ENCODE assay signal across 14 cellular contexts in genomic region chr3:82978368-82978767, GRCh38.
DNase-seq lines count a peak whose midpoint lies in the region; ATAC-seq and TF ChIP-seq lines count a peak whose summit lies in the region.
"Had no signal": no experiment of that assay in that cellular context is flagged by ENCODE, and none has a peak within 500 bp of the region (broad histone marks: within the 10 kb centered on the region; RNA-seq: fewer than 3 reads in every experiment).

No MANE protein-coding gene starts in this region.

- no peaks in the 10 kb centered on the region for H3K79me2 ChIP-seq in DND-41 (ENCODE audit: insufficient read depth, low read length)

- H3K4me3 ChIP-seq in A673 (ENCODE audit: low read depth, low read length, poor library complexity, severe bottlenecking) (no peak overlapping the region), DND-41 (ENCODE audit: low read depth in 1 of 2, low read length in 2 of 2) (no peak overlapping the region), SK-N-MC (peak overlapping the region; percentile 54)

- DNase-seq in A673 (ENCODE audit: low spot score) (peak; percentile 4), DND-41 (peak; percentile 39), SK-N-MC (ENCODE audit: low read depth, low spot score) (peak; percentile 57), left kidney (ENCODE audit: low read depth, low spot score) (peak; percentile 10), OCI-M2 (lab: John Stamatoyannopoulos, UW; ENCODE audit: unreplicated experiment) (no peak), NCI-H1092 (lab: John Stamatoyannopoulos, UW) (no peak), retina (no peak)
- DNase-seq: COR-L47, KBM-7, NCI-H146, NCI-H2081 treated with DMSO at 0.1 percent for 48 hours, SK-N-SH, T-cell had no signal

- TF ChIP-seq CTCF in A673 (conservative IDR thresholded peaks at IDR 0.05; ENCODE audit: low read depth, low read length) (no peak), DND-41 (IDR thresholded peaks at IDR 0.05; ENCODE audit: borderline replicate concordance, extremely low read depth, low read length, poor library complexity, severe bottlenecking) (no peak)

- H3K36me3 ChIP-seq in A673 (ENCODE audit: insufficient read depth, low read length, poor library complexity, severe bottlenecking): no peaks in the 10 kb centered on the region
- no peaks in the 10 kb centered on the region for H3K36me3 ChIP-seq in DND-41 (ENCODE audit: insufficient read depth, low read length)
- no peaks in the 10 kb centered on the region for H3K36me3 ChIP-seq in SK-N-MC (ENCODE audit: insufficient read depth, low read length)

- intact Hi-C loops in A673 (cut with micrococcal nuclease; ENCODE audit: unreplicated experiment): no loop called here

- H2AFZ ChIP-seq in DND-41 (ENCODE audit: low read depth, low read length): peak overlapping the region; percentile 59

- no peak overlapping the region for H3K27ac ChIP-seq in A673 (ENCODE audit: low read depth, low read length, poor library complexity, severe bottlenecking)
- H3K27ac ChIP-seq in DND-41 (ENCODE audit: low read length): peak overlapping the region; percentile 60
- H3K27ac ChIP-seq in SK-N-MC: peak overlapping the region; percentile 65

- no peaks in the 10 kb centered on the region for H3K4me1 ChIP-seq in A673 (ENCODE audit: insufficient read depth, low read length, poor library complexity, severe bottlenecking)
- peaks cover 16% of the 10 kb centered on the region for H3K4me1 ChIP-seq in DND-41 (ENCODE audit: insufficient read depth, low read length)

- peak; percentile 80 for ATAC-seq in DND-41 (ENCODE audit: insufficient read depth, low read depth)
- ATAC-seq: Panc1, T-cell had no signal

- CTCF ChIA-PET in A673 (lab: Charles Lee): no interaction called here

- H3K9ac ChIP-seq in DND-41 (ENCODE audit: low read depth, low read length) (no peak overlapping the region), SK-N-MC (ENCODE audit: insufficient read length) (peak overlapping the region; percentile 26)
- H3K9ac ChIP-seq: SK-N-SH had no signal

- no peaks in the 10 kb centered on the region for H4K20me1 ChIP-seq in DND-41 (ENCODE audit: insufficient read depth, low read length)

- peak overlapping the region; percentile 27 for H3K4me2 ChIP-seq in DND-41 (ENCODE audit: insufficient read depth, low read length)
- H3K4me2 ChIP-seq: SK-N-SH had no signal

- H3K9me3 ChIP-seq in A673 (ENCODE audit: low read depth, low read length, poor library complexity, severe bottlenecking): peaks cover 3% of the 10 kb centered on the region
- no peaks in the 10 kb centered on the region for H3K9me3 ChIP-seq in DND-41 (ENCODE audit: insufficient read depth, low read length, severe bottlenecking)
- H3K9me3 ChIP-seq in SK-N-MC (ENCODE audit: low read depth, low read length): no peaks in the 10 kb centered on the region
- H3K9me3 ChIP-seq: SK-N-SH had no signal

- no TSS peak for BruUV-seq in A673 (replicated peaks; lab: Mats Ljungman, UMichigan)

- POLR2A ChIA-PET in A673 (lab: Charles Lee; ENCODE audit: low non-redundant PET): no interaction called here

- H3K27me3 ChIP-seq in A673 (replicated peaks; ENCODE audit: insufficient read depth, low read depth, low read length, poor library complexity): no peaks in the 10 kb centered on the region
- H3K27me3 ChIP-seq in DND-41 (ENCODE audit: insufficient read depth, low read length, poor library complexity): no peaks in the 10 kb centered on the region

Comparison
In these comparisons a context has a peak if more than half of its experiments do, and no peak if none do; other contexts are left out.
1. DNase-seq: peak in A673 (single experiment), DND-41 (single experiment), SK-N-MC (single experiment) and left kidney (single experiment); none in OCI-M2 (single experiment), NCI-H1092 (single experiment) and retina (single experiment).